In genomic region chr7:120951826-120952225, GRCh38 we compare ENCODE assay signal across 8 cellular contexts. TPM values are rescaled to one million over a fixed set of nuclear protein-coding genes. Genes with fewer than 3 reads are reported as not detected.
DNase-seq lines count a peak whose midpoint lies in the region; ATAC-seq, FAIRE-seq and TF ChIP-seq lines count a peak whose summit lies in the region.

No MANE protein-coding gene starts in this region.

- peaks cover 36% of the 10 kb centered on the region for H3K4me1 Mint-ChIP-seq in activated CD8-positive, alpha-beta memory T cell treated with anti-CD3 and anti-CD28 coated beads, Interleukin-2, amount 10 ng/mL, durations not matched to agents 7 days and 5 days
- peaks cover 20% of the 10 kb centered on the region for H3K4me1 Mint-ChIP-seq in T-helper 17 cell

- peak overlapping the region; percentile 99 for H3K27ac Mint-ChIP-seq in activated CD8-positive, alpha-beta memory T cell treated with anti-CD3 and anti-CD28 coated beads, Interleukin-2, amount 10 ng/mL, durations not matched to agents 7 days and 5 days
- H3K27ac Mint-ChIP-seq in T-helper 17 cell, result peak overlapping the region; percentile 94

- H3K27me3 ChIP-seq in hepatocyte (no peaks in the 10 kb centered on the region), suprapubic skin (no peaks in the 10 kb centered on the region)

- H3K79me2 ChIP-seq in hepatocyte, result peaks cover 32% of the 10 kb centered on the region

- TF ChIP-seq CTCF in hepatocyte (IDR thresholded peaks at IDR 0.05; ENCODE audit: poor library complexity) (no peak), suprapubic skin (IDR thresholded peaks at IDR 0.05) (no peak)

- 77% methylated on average over 2 of the region's 2 CpGs for WGBS in hepatocyte (ENCODE audit: low lambda C conversion rate, missing lambda C conversion rate)
- 70% methylated on average over 2 of the region's 2 CpGs for WGBS in suprapubic skin

- H2AFZ ChIP-seq in hepatocyte, result no peak overlapping the region

- H3K9me3 ChIP-seq in T-helper 17 cell (ENCODE audit: control insufficient read depth, low read length, poor library complexity, severe bottlenecking) (no peaks in the 10 kb centered on the region), hepatocyte (ENCODE audit: low read depth) (no peaks in the 10 kb centered on the region), suprapubic skin (no peaks in the 10 kb centered on the region)

- FAIRE-seq in HTR-8/SVneo (lab: Jason Lieb, UNC), result no peak

- H3K9me2 ChIP-seq in hepatocyte (replicated peaks; ENCODE audit: insufficient read depth), result no peaks in the 10 kb centered on the region

- peaks cover 4% of the 10 kb centered on the region for H3K36me3 ChIP-seq in hepatocyte (replicated peaks; ENCODE audit: insufficient read depth, low read depth)
- H3K36me3 ChIP-seq in suprapubic skin, result peaks cover 31% of the 10 kb centered on the region

- peaks cover 22% of the 10 kb centered on the region for H4K20me1 ChIP-seq in hepatocyte (ENCODE audit: insufficient read depth, poor library complexity, severe bottlenecking)

- H3K36me3 Mint-ChIP-seq in activated CD8-positive, alpha-beta memory T cell treated with anti-CD3 and anti-CD28 coated beads, Interleukin-2, amount 10 ng/mL, durations not matched to agents 7 days and 5 days, result peaks cover 28% of the 10 kb centered on the region
- peaks cover 2% of the 10 kb centered on the region for H3K36me3 Mint-ChIP-seq in T-helper 17 cell (ENCODE audit: low read depth)

- H3K4me3 ChIP-seq in hepatocyte, result peak overlapping the region; percentile 15
- peak overlapping the region; percentile 55 for H3K4me3 ChIP-seq in suprapubic skin

- peaks cover 2% of the 10 kb centered on the region for H3K27me3 Mint-ChIP-seq in activated CD8-positive, alpha-beta memory T cell treated with anti-CD3 and anti-CD28 coated beads, Interleukin-2, amount 10 ng/mL, durations not matched to agents 7 days and 5 days
- peaks cover 6% of the 10 kb centered on the region for H3K27me3 Mint-ChIP-seq in T-helper 17 cell

- ATAC-seq in activated CD8-positive, alpha-beta memory T cell treated with anti-CD3 and anti-CD28 coated beads, Interleukin-2, amount 10 ng/mL, durations not matched to agents 7 days and 5 days, result no peak
- ATAC-seq in T-helper 17 cell (no peak), GM18511 (IDR thresholded peaks at IDR 0.05; ENCODE audit: unreplicated experiment) (no peak)

- DNase-seq in activated CD8-positive, alpha-beta memory T cell treated with anti-CD3 and anti-CD28 coated beads, Interleukin-2, amount 10 ng/mL, durations not matched to agents 7 days and 5 days, result no peak
- no peak for DNase-seq in activated CD8-positive, alpha-beta memory T cell treated with anti-CD3 and anti-CD28 coated beads, Interleukin-2, amount 50 U/mL, for 4 hours
- DNase-seq in T-helper 17 cell (no peak), hepatocyte (ENCODE audit: low spot score) (no peak), suprapubic skin (ENCODE audit: low spot score in 2 of 2) (no peak), dedifferentiated amniotic fluid mesenchymal stem cell (ENCODE audit: extremely low spot score) (no peak), HTR-8/SVneo (ENCODE audit: insufficient read length, low spot score) (no peak)

- H3K9me3 Mint-ChIP-seq in activated CD8-positive, alpha-beta memory T cell treated with anti-CD3 and anti-CD28 coated beads, Interleukin-2, amount 10 ng/mL, durations not matched to agents 7 days and 5 days (ENCODE audit: low read depth), result no peaks in the 10 kb centered on the region

- H3K4me1 ChIP-seq in hepatocyte (ENCODE audit: insufficient read depth) (peaks cover 13% of the 10 kb centered on the region), suprapubic skin (peaks cover 19% of the 10 kb centered on the region)

- H3K4me3 Mint-ChIP-seq in activated CD8-positive, alpha-beta memory T cell treated with anti-CD3 and anti-CD28 coated beads, Interleukin-2, amount 10 ng/mL, durations not matched to agents 7 days and 5 days, result peak overlapping the region; percentile 98
- H3K4me3 Mint-ChIP-seq in T-helper 17 cell, result peak overlapping the region; percentile 93

- TF ChIP-seq EP300 in suprapubic skin (IDR thresholded peaks at IDR 0.05), result no peak

- H3K4me2 ChIP-seq in hepatocyte, result peak overlapping the region; percentile 84

- CTCF ChIA-PET in activated CD8-positive, alpha-beta memory T cell treated with anti-CD3 and anti-CD28 coated beads, Interleukin-2, amount 10 ng/mL, durations not matched to agents 7 days and 5 days (lab: Charles Lee), result interaction anchor here (1.3 to 1.9 kb wide), 3 partner anchors 35 to 160 kb away, joined by 3 to 5 read pairs (median 5); no protein-coding TSS in a partner anchor

- H3K27ac ChIP-seq in hepatocyte, result no peak overlapping the region
- no peak overlapping the region for H3K27ac ChIP-seq in suprapubic skin

- no peak for TF ChIP-seq POLR2A in suprapubic skin (IDR thresholded peaks at IDR 0.05)

RNA-seq across cellular contexts. Expression of gene ING3, which starts 1.2 kb away (rescaled TPM):
- 10 to 100 TPM; 23.3 to 28.2 TPM for total RNA-seq in activated CD8-positive, alpha-beta memory T cell treated with anti-CD3 and anti-CD28 coated beads, Interleukin-2, amount 10 ng/mL, durations not matched to agents 7 days and 5 days
- 10 to 100 TPM; 32.8 to 41.2 TPM for total RNA-seq in T-helper 17 cell
- total RNA-seq in hepatocyte, result 21.0 and 29.6 TPM in 2 replicates
- polyA plus RNA-seq in hepatocyte, result 14.1 and 17.6 TPM in 2 replicates
- 10 to 100 TPM; 12.6 to 17.8 (median 16.2) TPM for total RNA-seq in suprapubic skin

RNA-seq across cellular contexts. Expression of gene CPED1, which starts 36.7 kb away (rescaled TPM):
- total RNA-seq in activated CD8-positive, alpha-beta memory T cell treated with anti-CD3 and anti-CD28 coated beads, Interleukin-2, amount 10 ng/mL, durations not matched to agents 7 days and 5 days, result under 1 TPM in 1 of 2 experiments, not detected in 1; 0.16 TPM
- total RNA-seq in T-helper 17 cell, result under 1 TPM; 0.40 to 0.99 TPM
- total RNA-seq in hepatocyte, result 29.4 and 30.5 TPM in 2 replicates
- 8.1 and 10.1 TPM in 2 replicates for polyA plus RNA-seq in hepatocyte
- 1 to 10 TPM; 1.3 to 5.6 (median 3.6) TPM for total RNA-seq in suprapubic skin
